ENCODE assay signal across 1 cellular context in genomic region chr22:24008381-24009226, GRCh38.
A peak's percentile ranks its signal among the peaks of the same experiment; 100 is the strongest.
TF ChIP-seq lines count a peak whose summit lies in the region.

No MANE protein-coding gene starts in this region.

TF ChIP-seq in HepG2, 621 proteins besides CTCF, POLR2A, EP300 and RAD21 (continued from another document):
- TF ChIP-seq PATZ1 (CRISPR knock-in tag; IDR thresholded peaks at IDR 0.05) (0 out of 2 replicates have a peak, but pooled peaks have one; percentile 21), ZNF292 (CRISPR knock-in tag; IDR thresholded peaks at IDR 0.05; ENCODE audit: borderline replicate concordance, low read depth) (0 out of 2 replicates have a peak, but pooled peaks have one; percentile 5), NCOR1 (IDR thresholded peaks at IDR 0.05; ENCODE audit: borderline replicate concordance, low read length) (peak; percentile 9; the same call in 1 of the 2 replicates), ZNF670 (CRISPR knock-in tag; IDR thresholded peaks at IDR 0.05; ENCODE audit: borderline replicate concordance) (no peak), ELF3 (CRISPR knock-in tag; IDR thresholded peaks at IDR 0.05) (no peak), ZNF564 (CRISPR knock-in tag; IDR thresholded peaks at IDR 0.05) (peak; percentile 24; the same call in 1 of the 2 replicates), CHD4 (IDR thresholded peaks at IDR 0.05; ENCODE audit: borderline replicate concordance, low read length) (peak; percentile 97), ZNF589 (CRISPR knock-in tag; conservative IDR thresholded peaks at IDR 0.05) (0 out of 2 replicates have a peak, but pooled peaks have one; percentile 26), HDAC1 (CRISPR knock-in tag; IDR thresholded peaks at IDR 0.05) (peak; percentile 47), ASH2L (IDR thresholded peaks at IDR 0.05; ENCODE audit: insufficient read length, low read depth, low read length) (peak; percentile 82)
